In the genomic region with DNA sequence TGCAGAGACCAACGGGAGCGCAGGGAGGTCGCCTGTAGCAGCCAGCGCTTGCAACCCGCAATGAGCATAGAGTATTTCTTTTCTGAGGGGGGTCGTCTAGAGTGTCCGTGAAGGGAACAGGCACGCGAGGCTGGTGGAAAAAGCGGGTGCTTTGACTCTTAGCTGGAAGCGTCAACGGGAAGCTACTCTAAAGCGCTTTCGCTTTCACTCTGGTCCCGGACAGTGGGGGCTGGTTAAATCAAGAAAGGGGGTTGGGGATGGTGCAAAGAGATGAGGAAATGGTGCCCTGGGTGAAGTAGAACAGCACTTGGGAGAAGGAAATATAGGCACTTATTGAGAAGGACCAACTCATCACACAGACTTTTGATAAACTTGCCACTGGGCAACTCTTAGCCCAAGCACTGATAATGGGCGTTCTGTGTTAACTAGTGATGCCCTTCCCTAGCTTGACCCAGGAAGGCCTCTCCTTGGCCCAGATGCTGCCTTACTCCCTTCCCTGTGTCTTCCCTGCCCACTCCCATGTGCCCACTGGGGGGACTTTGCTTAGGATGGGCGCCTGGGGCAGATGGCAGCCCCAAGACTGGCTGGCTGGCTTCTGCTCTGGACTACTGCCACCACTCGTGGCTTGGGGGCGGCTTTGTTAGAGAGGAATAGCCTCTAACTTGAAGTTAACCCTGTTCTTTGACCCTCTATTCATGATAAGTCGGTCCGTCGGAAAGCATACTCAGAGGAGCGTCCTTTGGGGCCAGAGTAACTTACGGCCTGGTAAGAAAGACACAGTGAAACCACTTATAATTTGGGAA, we compare ENCODE assay signal across 8 cellular contexts. TPM values are rescaled to one million over a fixed set of nuclear protein-coding genes. Genes with fewer than 3 reads are reported as not detected.
DNase-seq lines count a peak whose midpoint lies in the region; ATAC-seq and TF ChIP-seq lines count a peak whose summit lies in the region.

No MANE protein-coding gene starts in this region.

- TF ChIP-seq CTCF in foreskin keratinocyte (conservative IDR thresholded peaks at IDR 0.05), result no peak
- TF ChIP-seq CTCF in neural progenitor cell (IDR thresholded peaks at IDR 0.05), result no peak

- H3K79me2 ChIP-seq in neural progenitor cell (ENCODE audit: low read depth), result no peaks in the 10 kb centered on the region

- H3K27me3 Mint-ChIP-seq in activated T-helper 17 cell treated with anti-CD3 and anti-CD28 coated beads, Interleukin-2, amount 50 U/mL, for 72 hours, result no peaks in the 10 kb centered on the region
- peaks cover 78% of the 10 kb centered on the region for H3K27me3 Mint-ChIP-seq in neural progenitor cell (ENCODE audit: insufficient read depth, low read depth)

- ATAC-seq in GM21825 (IDR thresholded peaks at IDR 0.05; ENCODE audit: unreplicated experiment), result peak; percentile 17
- ATAC-seq in activated T-helper 17 cell treated with anti-CD3 and anti-CD28 coated beads, Interleukin-2, amount 50 U/mL, for 72 hours (replicated peaks), result peak; percentile 22
- ATAC-seq in foreskin keratinocyte, result no peak

- H3K27ac ChIP-seq in foreskin keratinocyte, result peak overlapping the region; percentile 96
- no peak overlapping the region for H3K27ac ChIP-seq in neural progenitor cell

- H3K4me2 ChIP-seq in neural progenitor cell, result peak overlapping the region; percentile 85

- H3K4me3 ChIP-seq in neural progenitor cell, result peak overlapping the region; percentile 56

- no peak overlapping the region for H3K9ac ChIP-seq in neural progenitor cell

- H3K27ac Mint-ChIP-seq in activated T-helper 17 cell treated with anti-CD3 and anti-CD28 coated beads, Interleukin-2, amount 50 U/mL, for 72 hours, result peak overlapping the region; percentile 93
- no peak overlapping the region for H3K27ac Mint-ChIP-seq in neural progenitor cell

- H2AFZ ChIP-seq in neural progenitor cell (replicated peaks), result peak overlapping the region; percentile 57

- no peaks in the 10 kb centered on the region for H4K20me1 ChIP-seq in neural progenitor cell (ENCODE audit: low read depth)

- H3K9me3 Mint-ChIP-seq in activated T-helper 17 cell treated with anti-CD3 and anti-CD28 coated beads, Interleukin-2, amount 50 U/mL, for 72 hours, result no peaks in the 10 kb centered on the region
- peaks cover 3% of the 10 kb centered on the region for H3K9me3 Mint-ChIP-seq in neural progenitor cell

- peaks cover 45% of the 10 kb centered on the region for H3K4me1 Mint-ChIP-seq in activated T-helper 17 cell treated with anti-CD3 and anti-CD28 coated beads, Interleukin-2, amount 50 U/mL, for 72 hours
- peaks cover 8% of the 10 kb centered on the region for H3K4me1 Mint-ChIP-seq in neural progenitor cell

- H3K27me3 ChIP-seq in foreskin keratinocyte, result no peaks in the 10 kb centered on the region
- peaks cover 70% of the 10 kb centered on the region for H3K27me3 ChIP-seq in neural progenitor cell

- DNase-seq in DMS53 (lab: John Stamatoyannopoulos, UW), result peak; percentile 62
- peak; percentile 69 for DNase-seq in NAMALWA (ENCODE audit: low spot score)
- DNase-seq in foreskin keratinocyte, result no peak
- DNase-seq in neural progenitor cell (ENCODE audit: low spot score), result no peak
- DNase-seq in T1000 (lab: John Stamatoyannopoulos, UW), result no peak
- DNase-seq in NCI-H748 (lab: John Stamatoyannopoulos, UW; ENCODE audit: unreplicated experiment), result no peak

- peak overlapping the region; percentile 95 for H3K4me3 Mint-ChIP-seq in activated T-helper 17 cell treated with anti-CD3 and anti-CD28 coated beads, Interleukin-2, amount 50 U/mL, for 72 hours
- H3K4me3 Mint-ChIP-seq in neural progenitor cell, result peak overlapping the region; percentile 93

- H3K9me3 ChIP-seq in neural progenitor cell (ENCODE audit: low read depth), result no peaks in the 10 kb centered on the region

- H3K36me3 Mint-ChIP-seq in activated T-helper 17 cell treated with anti-CD3 and anti-CD28 coated beads, Interleukin-2, amount 50 U/mL, for 72 hours (ENCODE audit: low read depth), result peaks cover 95% of the 10 kb centered on the region
- H3K36me3 Mint-ChIP-seq in neural progenitor cell, result no peaks in the 10 kb centered on the region

- peaks cover 5% of the 10 kb centered on the region for H3F3A ChIP-seq in neural progenitor cell (ENCODE audit: low read depth)

- H3K4me1 ChIP-seq in foreskin keratinocyte, result no peaks in the 10 kb centered on the region
- H3K4me1 ChIP-seq in neural progenitor cell, result no peaks in the 10 kb centered on the region

- no peaks in the 10 kb centered on the region for H3K36me3 ChIP-seq in neural progenitor cell

RNA-seq across cellular contexts. Expression of gene PSMB9, which starts 0.6 kb away (rescaled TPM):
- total RNA-seq in activated T-helper 17 cell treated with anti-CD3 and anti-CD28 coated beads, Interleukin-2, amount 50 U/mL, for 72 hours, result 100 to 1,000 TPM; 203 to 215 TPM
- total RNA-seq in foreskin keratinocyte (33.9 and 44.1 TPM in 2 replicates), neural progenitor cell (ENCODE audit: low replicate concordance) (not detected in 2 replicates)
- polyA plus RNA-seq in foreskin keratinocyte, result 71.1 and 76.9 TPM in 2 replicates

RNA-seq across cellular contexts. Expression of gene TAP1, which starts 1.1 kb away (rescaled TPM):
- 100 to 1,000 TPM; 302 to 387 TPM for total RNA-seq in activated T-helper 17 cell treated with anti-CD3 and anti-CD28 coated beads, Interleukin-2, amount 50 U/mL, for 72 hours
- total RNA-seq in foreskin keratinocyte (77.4 and 79.2 TPM in 2 replicates), neural progenitor cell (ENCODE audit: low replicate concordance) (6.2 and 6.5 TPM in 2 replicates)
- 68.0 and 75.5 TPM in 2 replicates for polyA plus RNA-seq in foreskin keratinocyte

RNA-seq across cellular contexts. Expression of gene PSMB8, which starts 10.7 kb away (rescaled TPM):
- 100 to 1,000 TPM; 286 to 344 TPM for total RNA-seq in activated T-helper 17 cell treated with anti-CD3 and anti-CD28 coated beads, Interleukin-2, amount 50 U/mL, for 72 hours
- total RNA-seq in foreskin keratinocyte (88.1 and 89.7 TPM in 2 replicates), neural progenitor cell (ENCODE audit: low replicate concordance) (2.0 and 2.2 TPM in 2 replicates)
- 119 and 125 TPM in 2 replicates for polyA plus RNA-seq in foreskin keratinocyte

RNA-seq across cellular contexts. Expression of gene TAP2, which starts 16.0 kb away (rescaled TPM):
- total RNA-seq in activated T-helper 17 cell treated with anti-CD3 and anti-CD28 coated beads, Interleukin-2, amount 50 U/mL, for 72 hours, result 100 to 1,000 TPM in 1 of 2 donors, 10 to 100 TPM in 1; 94.0 to 169 TPM
- total RNA-seq in foreskin keratinocyte (52.8 and 67.4 TPM in 2 replicates), neural progenitor cell (ENCODE audit: low replicate concordance) (2.8 and 2.9 TPM in 2 replicates)
- 52.7 and 64.8 TPM in 2 replicates for polyA plus RNA-seq in foreskin keratinocyte

RNA-seq across cellular contexts. Expression of gene HLA-DOB, which starts 37.8 kb away (rescaled TPM):
- 1 to 10 TPM; 2.8 to 4.2 TPM for total RNA-seq in activated T-helper 17 cell treated with anti-CD3 and anti-CD28 coated beads, Interleukin-2, amount 50 U/mL, for 72 hours
- 3.0 and 3.4 TPM in 2 replicates for total RNA-seq in foreskin keratinocyte
- 3.0 and 3.5 TPM in 2 replicates for polyA plus RNA-seq in foreskin keratinocyte
- total RNA-seq in neural progenitor cell (ENCODE audit: low replicate concordance), result 2.6 TPM in 1 of 2 replicates, not detected in the other

Comparison
In these comparisons a context has a peak if more than half of its experiments do, and no peak if none do; other contexts are left out.
1. DNase-seq: peak in DMS53 (single experiment) and NAMALWA (single experiment); none in foreskin keratinocyte (0 of 2), neural progenitor cell (single experiment), T1000 (single experiment) and NCI-H748 (single experiment).
2. RNA of gene PSMB9, which starts 0.6 kb away (total RNA-seq): 203 to 215 TPM in activated T-helper 17 cell treated with anti-CD3 and anti-CD28 coated beads, Interleukin-2, amount 50 U/mL, for 72 hours and 33.9 to 44.1 TPM in foreskin keratinocyte; not detected in neural progenitor cell; every median in the first group is over 10 times any median in the second.
3. RNA of gene TAP1, which starts 1.1 kb away (total RNA-seq): 302 to 387 TPM in activated T-helper 17 cell treated with anti-CD3 and anti-CD28 coated beads, Interleukin-2, amount 50 U/mL, for 72 hours and 77.4 to 79.2 TPM in foreskin keratinocyte; 6.2 to 6.5 TPM in neural progenitor cell; every median in the first group is over 10 times any median in the second.
4. RNA of gene PSMB8, which starts 10.7 kb away (total RNA-seq): 286 to 344 TPM in activated T-helper 17 cell treated with anti-CD3 and anti-CD28 coated beads, Interleukin-2, amount 50 U/mL, for 72 hours and 88.1 to 89.7 TPM in foreskin keratinocyte; 2.0 to 2.2 TPM in neural progenitor cell; every median in the first group is over 10 times any median in the second.